34 cellular contexts compared by ENCODE assay signal in genomic region chr3:33380653-33381052, GRCh38.
"Had no signal": no experiment of that assay in that cellular context is flagged by ENCODE, and none has a peak within 500 bp of the region (broad histone marks: within the 10 kb centered on the region; RNA-seq: fewer than 3 reads in every experiment).

No MANE protein-coding gene starts in this region.

- H3K4me3 Mint-ChIP-seq: activated CD4-positive, alpha-beta memory T cell treated with anti-CD3 and anti-CD28 coated beads for 36 hours; activated naive CD4-positive, alpha-beta T cell treated with anti-CD3 and anti-CD28 coated beads, Interleukin-2, amount 10 ng/mL, durations not matched to agents 7 days and 5 days; activated naive CD8-positive, alpha-beta T cell treated with anti-CD3 and anti-CD28 coated beads, Interleukin-2, amount 10 ng/mL, durations not matched to agents 7 days and 5 days; brain; natural killer cell treated with Interleukin-12 subunit alpha and Interleukin-12 subunit beta and Interleukin-15 and Interleukin-18, amount 100 ng/mL, for 72 hours; T-helper 17 cell had no signal

- H3K4me1 Mint-ChIP-seq: brain had no signal

- H3K4me3 ChIP-seq: ascending aorta, cardiac muscle cell, coronary artery, dorsolateral prefrontal cortex, gastrocnemius medialis, lung, ovary, prostate gland, right atrium auricular region, testis, transverse colon had no signal

- H3K27ac ChIP-seq: ascending aorta, cardiac muscle cell, coronary artery, dorsolateral prefrontal cortex, gastrocnemius medialis, neutrophil, ovary, prostate gland, right atrium auricular region, testis, transverse colon, WERI-Rb-1 had no signal

- H3K27ac Mint-ChIP-seq: activated CD4-positive, alpha-beta memory T cell treated with anti-CD3 and anti-CD28 coated beads for 36 hours; activated naive CD4-positive, alpha-beta T cell treated with anti-CD3 and anti-CD28 coated beads, Interleukin-2, amount 10 ng/mL, durations not matched to agents 7 days and 5 days; activated naive CD8-positive, alpha-beta T cell treated with anti-CD3 and anti-CD28 coated beads, Interleukin-2, amount 10 ng/mL, durations not matched to agents 7 days and 5 days; natural killer cell treated with Interleukin-12 subunit alpha and Interleukin-12 subunit beta and Interleukin-15 and Interleukin-18, amount 100 ng/mL, for 72 hours; T-helper 17 cell had no signal

- H3K36me3 ChIP-seq: ovary, prostate gland, transverse colon had no signal

- H3K27me3 Mint-ChIP-seq: activated CD4-positive, alpha-beta memory T cell treated with anti-CD3 and anti-CD28 coated beads for 36 hours; activated naive CD4-positive, alpha-beta T cell treated with anti-CD3 and anti-CD28 coated beads, Interleukin-2, amount 10 ng/mL, durations not matched to agents 7 days and 5 days; activated naive CD8-positive, alpha-beta T cell treated with anti-CD3 and anti-CD28 coated beads, Interleukin-2, amount 10 ng/mL, durations not matched to agents 7 days and 5 days; brain; natural killer cell treated with Interleukin-12 subunit alpha and Interleukin-12 subunit beta and Interleukin-15 and Interleukin-18, amount 100 ng/mL, for 72 hours; T-helper 17 cell had no signal

- H3K36me3 Mint-ChIP-seq: natural killer cell treated with Interleukin-12 subunit alpha and Interleukin-12 subunit beta and Interleukin-15 and Interleukin-18, amount 100 ng/mL, for 72 hours had no signal

- DNase-seq: activated CD4-positive, alpha-beta memory T cell treated with anti-CD3 and anti-CD28 coated beads for 36 hours; activated CD4-positive, alpha-beta T cell treated with anti-CD3 and anti-CD28 coated beads for 48 hours; activated CD8-positive, alpha-beta memory T cell treated with anti-CD3 and anti-CD28 coated beads, Interleukin-2, amount 50 U/mL, for 4 hours; activated gamma-delta T cell; activated naive CD4-positive, alpha-beta T cell treated with anti-CD3 and anti-CD28 coated beads, Interleukin-2, amount 10 ng/mL, durations not matched to agents 7 days and 5 days; activated naive CD8-positive, alpha-beta T cell treated with anti-CD3 and anti-CD28 coated beads, Interleukin-2, amount 10 ng/mL, durations not matched to agents 7 days and 5 days; activated T-cell treated with anti-CD3 and anti-CD28 coated beads, Interleukin-2, amount 50 U/mL, for 1 hour; cerebellar nuclear complex; dorsolateral prefrontal cortex; effector memory CD4-positive, alpha-beta T cell; gastrocnemius medialis; hippocampal formation; mesendoderm; ovary; stimulated activated CD4-positive, alpha-beta T cell treated with anti-CD3 and anti-CD28 coated beads, Interleukin-2, amount 100 ng/mL, for 48 hours; stimulated activated naive CD8-positive, alpha-beta T cell treated with anti-CD3 and anti-CD28 coated beads, Interleukin-15, Interleukin-2, amounts not matched to agents 100 U/mL and 50 U/mL, for 24 hours; SW 1271; T-helper 17 cell; T1000; testis; transverse colon; WERI-Rb-1 had no signal

- H3K9me3 ChIP-seq: ascending aorta, gastrocnemius medialis, neutrophil, ovary, prostate gland, right atrium auricular region, testis, transverse colon had no signal

- ATAC-seq: activated CD4-positive, CD25-positive, alpha-beta regulatory T cell treated with anti-CD3 and anti-CD28 coated beads, Interleukin-2, amount 50 U/mL, for 24 hours; left lobe of liver; natural killer cell treated with Interleukin-12 subunit alpha and Interleukin-12 subunit beta and Interleukin-15 and Interleukin-18, amount 100 ng/mL, for 72 hours; stimulated activated naive CD8-positive, alpha-beta T cell treated with anti-CD3 and anti-CD28 coated beads, Interleukin-15, Interleukin-2, amounts not matched to agents 100 U/mL and 50 U/mL, for 24 hours; T-helper 17 cell had no signal

- H3K27me3 ChIP-seq: ascending aorta, cardiac muscle cell, dorsolateral prefrontal cortex, gastrocnemius medialis, neutrophil, ovary, right atrium auricular region, testis, transverse colon had no signal

- FAIRE-seq: keratinocyte had no signal

- H3K4me1 ChIP-seq: ascending aorta, prostate gland, right atrium auricular region, testis, transverse colon had no signal

- H3K9me3 Mint-ChIP-seq: activated CD4-positive, alpha-beta memory T cell treated with anti-CD3 and anti-CD28 coated beads for 36 hours; activated naive CD4-positive, alpha-beta T cell treated with anti-CD3 and anti-CD28 coated beads, Interleukin-2, amount 10 ng/mL, durations not matched to agents 7 days and 5 days; activated naive CD8-positive, alpha-beta T cell treated with anti-CD3 and anti-CD28 coated beads, Interleukin-2, amount 10 ng/mL, durations not matched to agents 7 days and 5 days; brain; natural killer cell treated with Interleukin-12 subunit alpha and Interleukin-12 subunit beta and Interleukin-15 and Interleukin-18, amount 100 ng/mL, for 72 hours had no signal
